Comparison of ENCODE assay signal across 25 cellular contexts in the genomic region with DNA sequence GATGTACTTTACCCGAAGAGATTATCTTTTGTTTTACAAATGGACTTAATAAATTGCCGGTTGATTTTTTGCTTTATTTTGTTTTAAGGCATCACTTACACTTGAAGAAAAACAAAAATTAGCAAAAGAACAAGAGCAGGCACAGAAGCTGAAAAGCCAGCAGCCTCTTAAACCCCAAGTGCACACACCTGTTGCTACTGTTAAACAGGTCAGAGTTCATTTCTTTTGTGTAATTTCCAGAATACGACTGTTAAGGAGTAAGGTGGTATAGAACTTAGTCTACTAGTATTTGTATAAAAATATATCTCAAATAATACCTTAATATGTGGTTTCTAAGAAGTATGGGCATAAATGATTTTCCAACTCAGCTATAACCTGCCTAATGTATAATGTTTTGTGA. TPM values are rescaled to one million over a fixed set of nuclear protein-coding genes. Genes with fewer than 3 reads are reported as not detected.
"Had no signal": no experiment of that assay in that cellular context is flagged by ENCODE, and none has a peak within 500 bp of the region (broad histone marks: within the 10 kb centered on the region; RNA-seq: fewer than 3 reads in every experiment).

No MANE protein-coding gene starts in this region.

- ATAC-seq: activated CD4-positive, alpha-beta T cell treated with anti-CD3 and anti-CD28 coated beads for 36 hours; activated CD8-positive, alpha-beta T cell treated with anti-CD3 and anti-CD28 coated beads for 36 hours; activated T-cell treated with anti-CD3 and anti-CD28 coated beads, Interleukin-2, amount 50 U/mL, for 72 hours; K562; T-cell had no signal

- H3K27ac ChIP-seq: SK-N-MC, WERI-Rb-1 had no signal

- H3K4me1 Mint-ChIP-seq: activated CD4-positive, alpha-beta T cell treated with anti-CD3 and anti-CD28 coated beads for 36 hours; activated naive CD4-positive, alpha-beta T cell treated with anti-CD3 and anti-CD28 coated beads, Interleukin-2, amount 10 ng/mL, durations not matched to agents 7 days and 5 days; activated naive CD8-positive, alpha-beta T cell treated with anti-CD3 and anti-CD28 coated beads for 36 hours; T-cell had no signal

- DNase-seq: activated CD4-positive, alpha-beta T cell treated with anti-CD3 and anti-CD28 coated beads for 36 hours; activated CD4-positive, alpha-beta T cell treated with anti-CD3 and anti-CD28 coated beads, Interleukin-2, amount 50 U/mL, for 1 hour; activated CD8-positive, alpha-beta memory T cell treated with anti-CD3 and anti-CD28 coated beads, Interleukin-2, amount 50 U/mL, for 4 hours; activated CD8-positive, alpha-beta T cell treated with anti-CD3 and anti-CD28 coated beads for 36 hours; activated gamma-delta T cell treated with Interleukin-2 at 50 U/mL for 16 hours; activated naive CD4-positive, alpha-beta T cell treated with anti-CD3 and anti-CD28 coated beads, Interleukin-2, amount 10 ng/mL, durations not matched to agents 7 days and 5 days; activated naive CD8-positive, alpha-beta T cell treated with anti-CD3 and anti-CD28 coated beads for 36 hours; activated T-cell treated with anti-CD3 and anti-CD28 coated beads, Interleukin-2, amount 50 U/mL, for 72 hours; caudate nucleus; Karpas-422; NCI-H1105 treated with DMSO at 0.1 percent for 48 hours; NCI-H1436 treated with DMSO at 0.1 percent for 48 hours; NCI-H187; NCI-H2081; NCI-H446; NCI-H524; T-cell; T-helper 2 cell; T1000; WERI-Rb-1 had no signal

- H3K4me3 ChIP-seq: K562, SK-N-MC had no signal

- H3K9me3 Mint-ChIP-seq: activated CD8-positive, alpha-beta T cell treated with anti-CD3 and anti-CD28 coated beads for 36 hours; activated naive CD4-positive, alpha-beta T cell treated with anti-CD3 and anti-CD28 coated beads, Interleukin-2, amount 10 ng/mL, durations not matched to agents 7 days and 5 days; activated T-helper 2 cell treated with anti-CD3 and anti-CD28 coated beads, Interferon-gamma antibody, Interleukin-2, Interleukin-4, amounts not matched to agents 10 μg/mL and 5 μg/mL and 100 μg/mL, durations not matched to agents 14 hours and 24 hours and 36 hours had no signal

- H3K4me3 Mint-ChIP-seq: activated CD4-positive, alpha-beta T cell treated with anti-CD3 and anti-CD28 coated beads for 36 hours; activated CD8-positive, alpha-beta T cell treated with anti-CD3 and anti-CD28 coated beads for 36 hours; activated naive CD4-positive, alpha-beta T cell treated with anti-CD3 and anti-CD28 coated beads, Interleukin-2, amount 10 ng/mL, durations not matched to agents 7 days and 5 days; activated naive CD8-positive, alpha-beta T cell treated with anti-CD3 and anti-CD28 coated beads for 36 hours; activated T-cell treated with anti-CD3 and anti-CD28 coated beads, Interleukin-2, amount 50 U/mL, for 72 hours; T-cell had no signal

- H3K27me3 Mint-ChIP-seq: activated CD4-positive, alpha-beta T cell treated with anti-CD3 and anti-CD28 coated beads for 36 hours; activated CD8-positive, alpha-beta T cell treated with anti-CD3 and anti-CD28 coated beads for 36 hours; activated naive CD4-positive, alpha-beta T cell treated with anti-CD3 and anti-CD28 coated beads, Interleukin-2, amount 10 ng/mL, durations not matched to agents 7 days and 5 days; activated naive CD8-positive, alpha-beta T cell treated with anti-CD3 and anti-CD28 coated beads for 36 hours; T-cell had no signal

- H3K27ac Mint-ChIP-seq: activated CD4-positive, alpha-beta T cell treated with anti-CD3 and anti-CD28 coated beads for 36 hours; activated CD8-positive, alpha-beta T cell treated with anti-CD3 and anti-CD28 coated beads for 36 hours; activated naive CD4-positive, alpha-beta T cell treated with anti-CD3 and anti-CD28 coated beads, Interleukin-2, amount 10 ng/mL, durations not matched to agents 7 days and 5 days; activated naive CD8-positive, alpha-beta T cell treated with anti-CD3 and anti-CD28 coated beads for 36 hours; activated T-helper 2 cell treated with anti-CD3 and anti-CD28 coated beads, Interferon-gamma antibody, Interleukin-2, Interleukin-4, amounts not matched to agents 10 μg/mL and 5 μg/mL and 100 μg/mL, durations not matched to agents 14 hours and 24 hours and 36 hours; T-cell had no signal

RNA-seq across cellular contexts. Expression of a gene that starts 19.6 kb away (rescaled TPM):
- total RNA-seq: activated CD4-positive, alpha-beta T cell treated with anti-CD3 and anti-CD28 coated beads for 36 hours; activated CD8-positive, alpha-beta T cell treated with anti-CD3 and anti-CD28 coated beads for 36 hours; activated naive CD8-positive, alpha-beta T cell treated with anti-CD3 and anti-CD28 coated beads for 36 hours; activated T-cell treated with anti-CD3 and anti-CD28 coated beads, Interleukin-2, amount 50 U/mL, for 72 hours; activated T-helper 2 cell treated with anti-CD3 and anti-CD28 coated beads, Interferon-gamma antibody, Interleukin-2, Interleukin-4, amounts not matched to agents 10 μg/mL and 5 μg/mL and 100 μg/mL, durations not matched to agents 14 hours and 24 hours and 36 hours; K562; OCI-LY7; RPMI7951; T-cell had no signal
